In genomic region chr3:50292159-50292923, GRCh38 we compare ENCODE assay signal across 8 cellular contexts. TPM values are rescaled to one million over a fixed set of nuclear protein-coding genes. Genes with fewer than 3 reads are reported as not detected.
DNase-seq lines count a peak whose midpoint lies in the region; ATAC-seq, FAIRE-seq and TF ChIP-seq lines count a peak whose summit lies in the region.

Gene IFRD2 (minus strand): TSS chr3:50292429. CDS start chr3:50292274, 155 bp downstream.

- 1 to 13% methylated on average over 2 to 62 of the region's 65 CpGs for WGBS in body of pancreas, 2 donors
- WGBS in sigmoid colon, 2 donors = 1 to 2% methylated on average over 65 of the region's 65 CpGs

- intact Hi-C loops in body of pancreas (cut with DNase I) (no loop called here), sigmoid colon (cut with DNase I) (no loop called here)

- no peaks in the 10 kb centered on the region for H3K27me3 ChIP-seq in body of pancreas
- no peaks in the 10 kb centered on the region for H3K27me3 ChIP-seq in sigmoid colon

- H3K4me3 ChIP-seq in body of pancreas = peak within 1 kb of the TSS; percentile 42 to 83
- peak within 1 kb of the TSS; percentile 85 to 100 (median 92) for H3K4me3 ChIP-seq in sigmoid colon

- ATAC-seq in GM18520 (IDR thresholded peaks at IDR 0.05; ENCODE audit: unreplicated experiment) = peak; percentile 93
- peak; percentile 87 for ATAC-seq in HG03064 (IDR thresholded peaks at IDR 0.05; ENCODE audit: low read depth, unreplicated experiment)
- peak; percentile 95 for ATAC-seq in body of pancreas

- FAIRE-seq in TTC549 (lab: Jason Lieb, UNC) = peak; percentile 87

- H3K27ac ChIP-seq in 22Rv1 = peak within 1 kb of the TSS; percentile 89
- H3K27ac ChIP-seq in body of pancreas = peak within 1 kb of the TSS; percentile 92 to 99 (median 98)
- H3K27ac ChIP-seq in sigmoid colon = peak within 1 kb of the TSS; percentile 88 to 95 (median 91)

- no peaks in the 10 kb centered on the region for H3K9me3 ChIP-seq in body of pancreas
- no peaks in the 10 kb centered on the region for H3K9me3 ChIP-seq in sigmoid colon

- TF ChIP-seq CTCF in 22Rv1 (IDR thresholded peaks at IDR 0.05) = no peak
- no peak for TF ChIP-seq CTCF in body of pancreas (IDR thresholded peaks at IDR 0.05)
- TF ChIP-seq CTCF in sigmoid colon (IDR thresholded peaks at IDR 0.05) = no peak

- H3K4me1 ChIP-seq in body of pancreas (peaks cover 29% of the 10 kb centered on the region), sigmoid colon (peaks cover 0 to 31% (median 26%) of the 10 kb centered on the region in 4 donors)

- TF ChIP-seq POLR2A in body of pancreas (IDR thresholded peaks at IDR 0.05) (peak; percentile 68 to 85 (median 78)), sigmoid colon (IDR thresholded peaks at IDR 0.05) (peak in 1 of 2 donors; percentile 53)

- TF ChIP-seq EP300 in sigmoid colon (IDR thresholded peaks at IDR 0.05) = no peak

- H3K36me3 ChIP-seq in body of pancreas (replicated peaks in 1 of 2; ENCODE audit: insufficient read depth in 1 of 2, low read depth in 2 of 2) (peaks cover 4 to 18% of the 10 kb centered on the region in 2 donors), sigmoid colon (peaks cover 15 to 33% (median 25%) of the 10 kb centered on the region in 4 donors)

- DNase-seq in NCI-H2107 treated with DMSO at 0.1 percent for 48 hours (lab: John Stamatoyannopoulos, UW; ENCODE audit: unreplicated experiment) = peak; percentile 65
- peak; percentile 97 to 99 (median 98) for DNase-seq in body of pancreas
- DNase-seq in iPS DF 19.7 (ENCODE audit: low read depth, low spot score) = peak; percentile 94
- peak; percentile 99 for DNase-seq in sigmoid colon

RNA-seq across cellular contexts. Expression of gene IFRD2, which starts in this region (rescaled TPM):
- total RNA-seq in body of pancreas (100 to 1,000 TPM in 1 of 2 donors, 10 to 100 TPM in 1; 75.8 to 103 TPM), sigmoid colon (10 to 100 TPM; 46.7 to 59.1 (median 52.7) TPM)
- 10 to 100 TPM; 24.5 to 73.1 (median 31.2) TPM for polyA plus RNA-seq in sigmoid colon

Comparison
In these comparisons a context has a peak if more than half of its experiments do, and no peak if none do; other contexts are left out.
1. Peak in every context shown above with its lines: DNase-seq, ATAC-seq, H3K4me3 ChIP-seq and H3K27ac ChIP-seq.